Comparison of ENCODE assay signal across 18 cellular contexts in the genomic region with DNA sequence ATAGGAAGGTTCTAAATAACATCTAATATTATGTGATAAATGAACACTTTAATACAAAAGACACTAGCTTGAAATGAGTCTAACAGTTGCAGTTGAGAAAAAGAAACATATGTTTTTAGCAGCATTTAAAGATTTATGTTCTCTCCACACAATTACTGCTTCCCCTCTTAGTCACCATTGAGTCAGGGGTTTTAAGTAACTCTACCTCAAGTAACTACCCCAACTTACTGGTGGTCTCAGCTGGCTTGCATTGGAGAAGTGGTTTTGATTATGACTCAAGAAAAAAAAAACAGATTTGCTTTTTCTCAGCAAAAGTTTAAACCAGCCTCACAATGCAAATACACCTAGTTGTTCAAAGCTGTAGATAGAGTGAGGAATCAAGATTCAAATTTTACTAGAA.
DNase-seq lines count a peak whose midpoint lies in the region; ATAC-seq and TF ChIP-seq lines count a peak whose summit lies in the region.
"Had no signal": no experiment of that assay in that cellular context is flagged by ENCODE, and none has a peak within 500 bp of the region (broad histone marks: within the 10 kb centered on the region; RNA-seq: fewer than 3 reads in every experiment).

No MANE protein-coding gene starts in this region.

- H3K4me1 ChIP-seq in right cardiac atrium (ENCODE audit: control insufficient read depth, insufficient read depth, low read length), result no peaks in the 10 kb centered on the region
- no peaks in the 10 kb centered on the region for H3K4me1 ChIP-seq in adrenal gland (replicated peaks in 1 of 2)
- H3K4me1 ChIP-seq: BLaER1, SJCRH30 had no signal

- DNase-seq in A172 (ENCODE audit: low spot score), result peak; percentile 35
- DNase-seq in LHCN-M2 (ENCODE audit: low read depth), result peak; percentile 84
- DNase-seq in astrocyte of the spinal cord (ENCODE audit: low read depth, low spot score), result peak; percentile 90
- peak; percentile 32 for DNase-seq in kidney epithelial cell (ENCODE audit: low read depth)
- DNase-seq in right cardiac atrium, result no peak
- DNase-seq in islet precursor cell, result no peak
- no peak for DNase-seq in activated CD4-positive, CD25-positive, alpha-beta regulatory T cell (lab: John Stamatoyannopoulos, UW)
- DNase-seq in adrenal gland, result no peak
- DNase-seq: CD8-positive, alpha-beta T cell; DMS79; HFFc6; NCI-H1417; NCI-H1930; NCI-H2171; NCI-H446; NK-92 treated with Interleukin-12 subunit alpha and Interleukin-12 subunit beta, amount 100 ng/mL, for 24 hours; SJCRH30 had no signal

- no peak for TF ChIP-seq CTCF in astrocyte of the spinal cord (IDR thresholded peaks at IDR 0.05; ENCODE audit: low read depth, low read length)
- no peak for TF ChIP-seq CTCF in kidney epithelial cell (IDR thresholded peaks at IDR 0.05; ENCODE audit: insufficient read depth, low read length, poor library complexity, severe bottlenecking)
- no peak for TF ChIP-seq CTCF in adrenal gland (IDR thresholded peaks at IDR 0.05)

- H3K36me3 ChIP-seq in kidney epithelial cell (ENCODE audit: control insufficient read depth, insufficient read depth, low read length) (no peaks in the 10 kb centered on the region), adrenal gland (replicated peaks in 1 of 2) (no peaks in the 10 kb centered on the region)
- H3K36me3 ChIP-seq: BLaER1, SJCRH30 had no signal

- no peak for ATAC-seq in right cardiac atrium
- ATAC-seq: CD8-positive, alpha-beta T cell had no signal

- in situ Hi-C loops in astrocyte of the spinal cord (cut with HindIII; ENCODE audit: low sequenced_read_pairs), result no loop called here

- H3K4me3 ChIP-seq in astrocyte of the spinal cord (ENCODE audit: low read depth, low read length), result no peak overlapping the region
- H3K4me3 ChIP-seq in kidney epithelial cell (ENCODE audit: low read depth, low read length), result no peak overlapping the region
- no peak overlapping the region for H3K4me3 ChIP-seq in right cardiac atrium (ENCODE audit: low read length)
- no peak overlapping the region for H3K4me3 ChIP-seq in adrenal gland
- H3K4me3 ChIP-seq: BLaER1, SJCRH30 had no signal

- H3K9me3 ChIP-seq in right cardiac atrium (ENCODE audit: control insufficient read depth, low read length) (peaks cover 5% of the 10 kb centered on the region), adrenal gland (replicated peaks in 1 of 3) (no peaks in the 10 kb centered on the region)
- H3K9me3 ChIP-seq: BLaER1, SJCRH30 had no signal

- H3K27me3 ChIP-seq in kidney epithelial cell (ENCODE audit: control insufficient read depth, insufficient read depth, low read length) (no peaks in the 10 kb centered on the region), right cardiac atrium (ENCODE audit: control insufficient read depth, insufficient read depth) (no peaks in the 10 kb centered on the region), adrenal gland (no peaks in the 10 kb centered on the region)
- H3K27me3 ChIP-seq: BLaER1, SJCRH30 had no signal

- H3K27ac ChIP-seq in right cardiac atrium (ENCODE audit: low read length), result no peak overlapping the region
- H3K27ac ChIP-seq in adrenal gland, result no peak overlapping the region
- H3K27ac ChIP-seq: BLaER1, SJCRH30 had no signal

- intact Hi-C loops in right cardiac atrium (cut with DNase I) (no loop called here), adrenal gland (cut with DNase I) (no loop called here)

- no peak for TF ChIP-seq POLR2A in adrenal gland (IDR thresholded peaks at IDR 0.05)

Comparison
In these comparisons a context has a peak if more than half of its experiments do, and no peak if none do; other contexts are left out.
1. DNase-seq: peak in A172 (single experiment), LHCN-M2 (single experiment), astrocyte of the spinal cord (single experiment) and kidney epithelial cell (single experiment); none in right cardiac atrium (0 of 3), islet precursor cell (single experiment), activated CD4-positive, CD25-positive, alpha-beta regulatory T cell (0 of 4) and adrenal gland (0 of 7).